ENCODE assay signal across 20 cellular contexts in the genomic region with DNA sequence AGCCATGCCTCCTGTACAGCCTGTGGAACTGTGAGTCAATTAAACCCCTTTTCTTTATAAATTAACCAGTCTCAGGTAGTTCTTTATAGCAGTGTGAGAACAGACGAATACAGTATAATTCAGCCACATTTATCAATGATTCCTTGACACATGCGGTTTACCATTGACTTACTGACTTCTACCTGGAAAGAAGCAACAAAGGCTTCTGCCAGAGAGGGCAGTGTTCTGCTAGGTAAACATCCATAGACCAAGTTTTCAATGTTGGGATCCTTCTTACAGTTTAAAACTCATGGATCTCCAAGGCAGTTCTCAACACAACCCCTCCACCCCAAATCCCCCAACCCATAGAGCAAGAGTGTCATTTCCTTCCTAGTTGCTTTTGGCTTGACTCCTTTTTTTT.
A peak's percentile ranks its signal among the peaks of the same experiment; 100 is the strongest.
DNase-seq lines count a peak whose midpoint lies in the region; ATAC-seq and TF ChIP-seq lines count a peak whose summit lies in the region.
"Had no signal": no experiment of that assay in that cellular context is flagged by ENCODE, and none has a peak within 500 bp of the region (broad histone marks: within the 10 kb centered on the region; RNA-seq: fewer than 3 reads in every experiment).

No MANE protein-coding gene starts in this region.

- no peaks in the 10 kb centered on the region for H3K9me3 Mint-ChIP-seq in MCF 10A (ENCODE audit: unreplicated experiment)
- H3K9me3 Mint-ChIP-seq: activated CD4-positive, alpha-beta T cell treated with anti-CD3 and anti-CD28 coated beads, Interleukin-2, amount 10 ng/mL, durations not matched to agents 7 days and 5 days; activated naive CD8-positive, alpha-beta T cell treated with anti-CD3 and anti-CD28 coated beads, Interleukin-2, amount 10 ng/mL, durations not matched to agents 7 days and 5 days; nephron had no signal

- H3K79me2 ChIP-seq in OCI-LY7 (ENCODE audit: insufficient read depth, low read depth, low read length): no peaks in the 10 kb centered on the region

- no peak overlapping the region for H2AFZ ChIP-seq in OCI-LY7 (ENCODE audit: low read length)

- BruUV-seq in MCF 10A (replicated peaks; lab: Mats Ljungman, UMichigan) (no TSS peak), OCI-LY7 (replicated peaks; lab: Mats Ljungman, UMichigan) (no TSS peak)

- no peak overlapping the region for H3K4me2 ChIP-seq in OCI-LY7 (ENCODE audit: low read length)

- H3K4me1 ChIP-seq in breast epithelium (no peaks in the 10 kb centered on the region), OCI-LY7 (ENCODE audit: insufficient read depth, low read length, poor library complexity, severe bottlenecking) (no peaks in the 10 kb centered on the region), foreskin keratinocyte (no peaks in the 10 kb centered on the region)
- H3K4me1 ChIP-seq: Caco-2 had no signal

- H3K4me3 Mint-ChIP-seq in MCF 10A (ENCODE audit: unreplicated experiment): no peak overlapping the region
- H3K4me3 Mint-ChIP-seq: activated CD4-positive, alpha-beta T cell treated with anti-CD3 and anti-CD28 coated beads, Interleukin-2, amount 10 ng/mL, durations not matched to agents 7 days and 5 days; activated naive CD8-positive, alpha-beta T cell treated with anti-CD3 and anti-CD28 coated beads, Interleukin-2, amount 10 ng/mL, durations not matched to agents 7 days and 5 days; activated T-cell treated with anti-CD3 and anti-CD28 coated beads, Interleukin-2, amount 50 U/mL, for 4 hours; nephron had no signal

- H3K27ac ChIP-seq in breast epithelium (no peak overlapping the region), OCI-LY7 (ENCODE audit: low read depth, low read length, poor library complexity, severe bottlenecking) (no peak overlapping the region), foreskin keratinocyte (no peak overlapping the region)
- H3K27ac ChIP-seq: thoracic aorta had no signal

- peak; percentile 27 for DNase-seq in MCF 10A (ENCODE audit: unreplicated experiment)
- no peak for DNase-seq in breast epithelium (ENCODE audit: low spot score in 2 of 2)
- DNase-seq in OCI-LY7 (ENCODE audit: low spot score): peak; percentile 6
- DNase-seq in foreskin keratinocyte: no peak
- DNase-seq: activated CD4-positive, alpha-beta T cell treated with anti-CD3 and anti-CD28 coated beads, Interleukin-2, amount 10 ng/mL, durations not matched to agents 7 days and 5 days; activated naive CD8-positive, alpha-beta T cell treated with anti-CD3 and anti-CD28 coated beads, Interleukin-2, amount 10 ng/mL, durations not matched to agents 7 days and 5 days; activated T-cell treated with anti-CD3 and anti-CD28 coated beads, Interleukin-2, amount 50 U/mL, for 4 hours; caudate nucleus; NCI-H1417 treated with DMSO at 0.1 percent for 48 hours; NCI-H446 treated with DMSO at 0.1 percent for 48 hours; right cardiac atrium; Right ventricle myocardium superior; T-helper 9 cell had no signal

- H4K20me1 ChIP-seq in OCI-LY7 (ENCODE audit: insufficient read depth, low read length): no peaks in the 10 kb centered on the region

- H3K36me3 ChIP-seq in breast epithelium (no peaks in the 10 kb centered on the region), OCI-LY7 (ENCODE audit: insufficient read depth, low read length) (no peaks in the 10 kb centered on the region)
- H3K36me3 ChIP-seq: thoracic aorta had no signal

- CTCF ChIA-PET in MCF 10A (lab: Yijun Ruan, JAX) (no interaction called here), OCI-LY7 (lab: Charles Lee; ENCODE audit: unreplicated experiment) (no interaction called here)

- H3K9me2 ChIP-seq in OCI-LY7 (ENCODE audit: insufficient read depth, low read length): no peaks in the 10 kb centered on the region

- intact Hi-C loops in MCF 10A (cut with micrococcal nuclease) (no loop called here), breast epithelium (cut with DNase I; ENCODE audit: low total_unique reads) (no loop called here), OCI-LY7 (cut with micrococcal nuclease; ENCODE audit: unreplicated experiment) (no loop called here)

- TF ChIP-seq POLR2A in breast epithelium (IDR thresholded peaks at IDR 0.05): no peak

- H3K27ac Mint-ChIP-seq in MCF 10A (ENCODE audit: low read depth, unreplicated experiment): no peak overlapping the region
- H3K27ac Mint-ChIP-seq: activated CD4-positive, alpha-beta T cell treated with anti-CD3 and anti-CD28 coated beads, Interleukin-2, amount 10 ng/mL, durations not matched to agents 7 days and 5 days; activated naive CD8-positive, alpha-beta T cell treated with anti-CD3 and anti-CD28 coated beads, Interleukin-2, amount 10 ng/mL, durations not matched to agents 7 days and 5 days; nephron had no signal

- no peaks in the 10 kb centered on the region for H3K36me3 Mint-ChIP-seq in MCF 10A (ENCODE audit: insufficient read depth, unreplicated experiment)
- H3K36me3 Mint-ChIP-seq: activated naive CD8-positive, alpha-beta T cell treated with anti-CD3 and anti-CD28 coated beads, Interleukin-2, amount 10 ng/mL, durations not matched to agents 7 days and 5 days had no signal

- ATAC-seq in foreskin keratinocyte (no peak), HG02870 (IDR thresholded peaks at IDR 0.05; ENCODE audit: unreplicated experiment) (no peak), GM18861 (IDR thresholded peaks at IDR 0.05; ENCODE audit: unreplicated experiment) (no peak), HG03354 (IDR thresholded peaks at IDR 0.05; ENCODE audit: poor library complexity, severe bottlenecking, unreplicated experiment) (no peak), HG03280 (IDR thresholded peaks at IDR 0.05; ENCODE audit: unreplicated experiment) (no peak)
- ATAC-seq: activated T-cell treated with anti-CD3 and anti-CD28 coated beads, Interleukin-2, amount 50 U/mL, for 4 hours; right cardiac atrium had no signal

- POLR2A ChIA-PET in MCF 10A (lab: Yijun Ruan, JAX): no interaction called here
- POLR2A ChIA-PET in OCI-LY7 (lab: Charles Lee): no interaction called here

- no peaks in the 10 kb centered on the region for H3K4me1 Mint-ChIP-seq in MCF 10A (ENCODE audit: insufficient read depth, unreplicated experiment)
- H3K4me1 Mint-ChIP-seq: activated CD4-positive, alpha-beta T cell treated with anti-CD3 and anti-CD28 coated beads, Interleukin-2, amount 10 ng/mL, durations not matched to agents 7 days and 5 days; activated naive CD8-positive, alpha-beta T cell treated with anti-CD3 and anti-CD28 coated beads, Interleukin-2, amount 10 ng/mL, durations not matched to agents 7 days and 5 days; nephron had no signal

- TF ChIP-seq CTCF in MCF 10A (IDR thresholded peaks at IDR 0.05; ENCODE audit: unreplicated experiment) (no peak), breast epithelium (IDR thresholded peaks at IDR 0.05) (no peak), OCI-LY7 (conservative IDR thresholded peaks at IDR 0.05; ENCODE audit: low read length) (peak; percentile 59), foreskin keratinocyte (conservative IDR thresholded peaks at IDR 0.05) (peak; percentile 30)

- H3K27me3 ChIP-seq in breast epithelium (no peaks in the 10 kb centered on the region), foreskin keratinocyte (no peaks in the 10 kb centered on the region)

- H3K9me3 ChIP-seq in breast epithelium (no peaks in the 10 kb centered on the region), OCI-LY7 (ENCODE audit: low read length) (no peaks in the 10 kb centered on the region)
- H3K9me3 ChIP-seq: Caco-2, thoracic aorta had no signal

- H3K4me3 ChIP-seq in breast epithelium (no peak overlapping the region), OCI-LY7 (ENCODE audit: low read depth, low read length, poor library complexity, severe bottlenecking) (no peak overlapping the region)
- H3K4me3 ChIP-seq: thoracic aorta had no signal

- peaks cover 27% of the 10 kb centered on the region for H3K27me3 Mint-ChIP-seq in MCF 10A (ENCODE audit: insufficient read depth, unreplicated experiment)

Comparison
In these comparisons a context has a peak if more than half of its experiments do, and no peak if none do; other contexts are left out.
1. DNase-seq: peak in MCF 10A (single experiment) and OCI-LY7 (single experiment); none in breast epithelium (0 of 2) and foreskin keratinocyte (0 of 2).
2. CTCF ChIP-seq: peak in OCI-LY7 (single experiment) and foreskin keratinocyte (single experiment); none in MCF 10A (single experiment) and breast epithelium (0 of 3).